1 cellular context compared by ENCODE assay signal in genomic region chr11:95923730-95924413, GRCh38.
A peak's percentile ranks its signal among the peaks of the same experiment; 100 is the strongest.
TF ChIP-seq lines count a peak whose summit lies in the region.

TSS of gene MTMR2 (minus strand) at chr11:95924107. CDS start at chr11:95923954, 153 bp downstream.

TF ChIP-seq in K562, 482 proteins besides CTCF, POLR2A, EP300 and RAD21 (continued from another document and continues in another):
- TF ChIP-seq ZNF609 (CRISPR knock-in tag; IDR thresholded peaks at IDR 0.05; ENCODE audit: borderline replicate concordance) (no peak; the same call in 1 of the 2 replicates), C11orf30 (IDR thresholded peaks at IDR 0.05; ENCODE audit: low read depth) (peak; percentile 96), THRAP3 (IDR thresholded peaks at IDR 0.05; ENCODE audit: borderline replicate concordance) (peak; percentile 64; the same call in 1 of the 2 replicates), SUPT5H (IDR thresholded peaks at IDR 0.05) (peak; percentile 98), MAZ (CRISPR knock-in tag; conservative IDR thresholded peaks at IDR 0.05 in 1 of 2, IDR thresholded peaks at IDR 0.05 in 1 of 2) (peak; percentile 51 to 77; a peak in 3 of 4 replicates), ZBTB11 (CRISPR knock-in tag; IDR thresholded peaks at IDR 0.05) (peak in 2 of 3 experiments; percentile 60 to 77; a peak in 3 of 6 replicates), CBX3 (IDR thresholded peaks at IDR 0.05; ENCODE audit: borderline replicate concordance in 1 of 2, low read length in 2 of 2) (peak in 1 of 2 experiments; percentile 47; a peak in 1 of 3 replicates), HMBOX1 (IDR thresholded peaks at IDR 0.05) (0 out of 2 replicates have a peak, but pooled peaks have one; percentile 20), MGA (IDR thresholded peaks at IDR 0.05) (peak; percentile 80), ATF3 (IDR thresholded peaks at IDR 0.05) (no peak), ATF3 (CRISPR knock-in tag; conservative IDR thresholded peaks at IDR 0.05) (no peak), ZNF407 (IDR thresholded peaks at IDR 0.05; ENCODE audit: low read depth) (peak; percentile 66), CBX5 (IDR thresholded peaks at IDR 0.05; ENCODE audit: borderline replicate concordance, low read depth) (no peak)
